Comparison of ENCODE assay signal across 8 cellular contexts in the genomic region with DNA sequence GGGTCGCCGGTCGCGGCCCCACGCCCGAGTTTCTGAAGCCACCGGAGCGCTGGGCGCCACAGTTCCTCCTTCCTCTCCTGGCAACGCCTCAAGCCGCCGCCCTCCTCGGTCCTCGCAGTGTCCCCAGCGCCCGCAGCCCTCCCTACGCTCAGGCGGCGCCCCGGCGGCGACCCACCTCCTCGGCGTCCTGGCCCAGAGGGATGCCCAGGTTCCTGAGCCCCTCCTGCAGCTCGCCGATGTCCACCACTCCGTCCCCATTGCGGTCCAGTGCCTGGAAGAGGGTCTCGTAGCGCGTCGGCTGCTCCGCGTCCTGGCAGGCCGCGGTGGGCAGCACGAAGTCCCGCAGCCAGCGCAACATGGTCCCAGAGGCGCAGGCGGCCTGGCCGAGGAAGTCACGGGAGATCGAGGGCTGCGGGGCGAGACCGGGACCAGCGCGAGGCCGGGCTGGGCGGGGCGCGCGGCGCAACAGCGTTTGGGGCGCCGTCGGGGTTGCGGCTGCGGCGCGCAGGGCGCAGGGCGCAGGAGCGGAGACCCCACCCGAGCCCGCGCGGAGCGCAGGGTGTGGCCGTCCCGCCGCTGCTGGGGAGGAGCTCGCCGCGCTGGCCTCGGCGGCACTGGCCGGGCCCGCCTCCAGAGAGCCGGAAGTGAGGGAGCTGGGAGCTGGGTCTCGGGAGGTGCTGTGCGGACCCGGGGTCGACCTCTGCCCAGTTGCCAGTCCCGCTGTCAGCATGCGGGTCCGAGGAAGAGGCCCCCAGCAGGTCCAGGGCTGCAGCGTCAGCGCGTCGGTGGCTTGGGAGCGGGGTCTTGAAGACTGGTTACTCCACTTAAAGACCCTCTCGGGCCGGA. TPM values are rescaled to one million over a fixed set of nuclear protein-coding genes. Genes with fewer than 3 reads are reported as not detected.
DNase-seq lines count a peak whose midpoint lies in the region; ATAC-seq and TF ChIP-seq lines count a peak whose summit lies in the region.

A gene (minus strand): TSS at position 563 of the 846 bp plus-strand sequence. CDS start 205 bp downstream, at position 358.

- peaks cover 30% of the 10 kb centered on the region for H3K4me1 Mint-ChIP-seq in activated naive CD4-positive, alpha-beta T cell treated with anti-CD3 and anti-CD28 coated beads, Interleukin-2, amount 50 U/mL, for 24 hours

- H3K27ac Mint-ChIP-seq in activated naive CD4-positive, alpha-beta T cell treated with anti-CD3 and anti-CD28 coated beads, Interleukin-2, amount 50 U/mL, for 24 hours: peak within 1 kb of the TSS; percentile 63

- no peak for TF ChIP-seq EP300 in SK-N-SH (IDR thresholded peaks at IDR 0.05; ENCODE audit: borderline replicate concordance in 1 of 2, low read depth in 1 of 2, low read length in 1 of 2)

- H3K9me3 Mint-ChIP-seq in activated naive CD4-positive, alpha-beta T cell treated with anti-CD3 and anti-CD28 coated beads, Interleukin-2, amount 50 U/mL, for 24 hours: no peaks in the 10 kb centered on the region

- peak within 1 kb of the TSS; percentile 81 to 85 for H3K4me3 ChIP-seq in SK-N-SH (ENCODE audit: low read depth in 2 of 2, low read length in 1 of 2)

- TF ChIP-seq CTCF in SK-N-SH (IDR thresholded peaks at IDR 0.05) (no peak), omental fat pad (IDR thresholded peaks at IDR 0.05) (no peak)

- H3K27ac ChIP-seq in SK-N-SH (ENCODE audit: low read depth in 2 of 2, low read length in 1 of 2) (peak within 1 kb of the TSS; percentile 75 to 92), temporal lobe (ENCODE audit: low read depth, low read length) (peak within 1 kb of the TSS; percentile 36)

- H3K4me2 ChIP-seq in SK-N-SH: peak within 1 kb of the TSS; percentile 90

- peak within 1 kb of the TSS; percentile 95 for H3K9ac ChIP-seq in SK-N-SH

- H3K9me3 ChIP-seq in SK-N-SH: no peaks in the 10 kb centered on the region

- H4K20me1 ChIP-seq in SK-N-SH (ENCODE audit: insufficient read depth): no peaks in the 10 kb centered on the region

- POLR2A ChIA-PET in SK-N-SH (lab: Yijun Ruan, JAX): interaction anchor here (0.7 to 1.6 kb wide), 4 partner anchors 10 to 1521 kb away, joined by 3 to 7 read pairs (median 4); a partner anchor contains a TSS

- no peaks in the 10 kb centered on the region for H3K9me2 ChIP-seq in SK-N-SH

- ATAC-seq in GM21529 (IDR thresholded peaks at IDR 0.05; ENCODE audit: unreplicated experiment): peak; percentile 89
- ATAC-seq in omental fat pad (ENCODE audit: low FRiP score): peak; percentile 97

- CTCF ChIA-PET in SK-N-SH (lab: Yijun Ruan, JAX): interaction anchor here (1.5 to 2.2 kb wide), 4 partner anchors 19 to 418 kb away, joined by 6 to 14 read pairs (median 8); no protein-coding TSS in a partner anchor

- no peak for TF ChIP-seq RAD21 in SK-N-SH (IDR thresholded peaks at IDR 0.05; ENCODE audit: low read length)

- H3K36me3 Mint-ChIP-seq in activated naive CD4-positive, alpha-beta T cell treated with anti-CD3 and anti-CD28 coated beads, Interleukin-2, amount 50 U/mL, for 24 hours: peaks cover 5% of the 10 kb centered on the region

- no peaks in the 10 kb centered on the region for H3K27me3 Mint-ChIP-seq in activated naive CD4-positive, alpha-beta T cell treated with anti-CD3 and anti-CD28 coated beads, Interleukin-2, amount 50 U/mL, for 24 hours

- WGBS in SK-N-SH (ENCODE audit: low lambda C conversion rate): 1% methylated on average over 34 of the region's 96 CpGs

- H3K4me3 Mint-ChIP-seq in activated naive CD4-positive, alpha-beta T cell treated with anti-CD3 and anti-CD28 coated beads, Interleukin-2, amount 50 U/mL, for 24 hours: peak within 1 kb of the TSS; percentile 92

- no peaks in the 10 kb centered on the region for H3K27me3 ChIP-seq in SK-N-SH (ENCODE audit: insufficient read depth)

- H2AFZ ChIP-seq in SK-N-SH (ENCODE audit: low read depth): peak within 1 kb of the TSS; percentile 94

- H3K79me2 ChIP-seq in SK-N-SH (ENCODE audit: insufficient read depth): peaks cover 55% of the 10 kb centered on the region

- peak; percentile 58 for DNase-seq in DMS153 treated with DMSO at 0.1 percent for 48 hours (lab: John Stamatoyannopoulos, UW; ENCODE audit: unreplicated experiment)
- peak; percentile 25 for DNase-seq in KG1 (lab: John Stamatoyannopoulos, UW)
- peak; percentile 92 for DNase-seq in SK-N-SH
- peak; percentile 66 for DNase-seq in globus pallidus (ENCODE audit: low spot score)
- peak; percentile 31 for DNase-seq in omental fat pad (ENCODE audit: low spot score)

- H3K4me1 ChIP-seq in SK-N-SH (ENCODE audit: control insufficient read depth in 1 of 2, insufficient read depth in 2 of 2, low read depth in 1 of 2, low read length in 1 of 2): peaks cover 7 to 12% of the 10 kb centered on the region in 2 experiments; a peak in 3 of 4 replicates

- peaks cover 21 to 30% of the 10 kb centered on the region in 2 experiments for H3K36me3 ChIP-seq in SK-N-SH (replicated peaks in 1 of 2; ENCODE audit: control insufficient read depth in 1 of 2, insufficient read depth in 2 of 2, low read length in 1 of 2)

- H3F3A ChIP-seq in SK-N-SH (replicated peaks; ENCODE audit: insufficient read depth): peaks cover 7% of the 10 kb centered on the region

TF ChIP-seq in SK-N-SH, 30 proteins besides CTCF, POLR2A, EP300 and RAD21:
- TF ChIP-seq, protein P1, sequence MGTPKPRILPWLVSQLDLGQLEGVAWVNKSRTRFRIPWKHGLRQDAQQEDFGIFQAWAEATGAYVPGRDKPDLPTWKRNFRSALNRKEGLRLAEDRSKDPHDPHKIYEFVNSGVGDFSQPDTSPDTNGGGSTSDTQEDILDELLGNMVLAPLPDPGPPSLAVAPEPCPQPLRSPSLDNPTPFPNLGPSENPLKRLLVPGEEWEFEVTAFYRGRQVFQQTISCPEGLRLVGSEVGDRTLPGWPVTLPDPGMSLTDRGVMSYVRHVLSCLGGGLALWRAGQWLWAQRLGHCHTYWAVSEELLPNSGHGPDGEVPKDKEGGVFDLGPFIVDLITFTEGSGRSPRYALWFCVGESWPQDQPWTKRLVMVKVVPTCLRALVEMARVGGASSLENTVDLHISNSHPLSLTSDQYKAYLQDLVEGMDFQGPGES (IDR thresholded peaks at IDR 0.05; ENCODE audit: low read depth, low read length): no peak
- TF ChIP-seq SIN3A (IDR thresholded peaks at IDR 0.05; ENCODE audit: borderline replicate concordance, low read depth, low read length): peak; percentile 20; the same call in 1 of the 2 replicates
- TF ChIP-seq GATA2 (CRISPR knock-in tag; IDR thresholded peaks at IDR 0.05): no peak
- TF ChIP-seq MXI1 (IDR thresholded peaks at IDR 0.05; ENCODE audit: low read depth, low read length): peak; percentile 43; the same call in 1 of the 2 replicates
- TF ChIP-seq YY1 (IDR thresholded peaks at IDR 0.05; ENCODE audit: low read depth): 0 out of 2 replicates have a peak, but pooled peaks have one; percentile 3
- TF ChIP-seq, protein P2, sequence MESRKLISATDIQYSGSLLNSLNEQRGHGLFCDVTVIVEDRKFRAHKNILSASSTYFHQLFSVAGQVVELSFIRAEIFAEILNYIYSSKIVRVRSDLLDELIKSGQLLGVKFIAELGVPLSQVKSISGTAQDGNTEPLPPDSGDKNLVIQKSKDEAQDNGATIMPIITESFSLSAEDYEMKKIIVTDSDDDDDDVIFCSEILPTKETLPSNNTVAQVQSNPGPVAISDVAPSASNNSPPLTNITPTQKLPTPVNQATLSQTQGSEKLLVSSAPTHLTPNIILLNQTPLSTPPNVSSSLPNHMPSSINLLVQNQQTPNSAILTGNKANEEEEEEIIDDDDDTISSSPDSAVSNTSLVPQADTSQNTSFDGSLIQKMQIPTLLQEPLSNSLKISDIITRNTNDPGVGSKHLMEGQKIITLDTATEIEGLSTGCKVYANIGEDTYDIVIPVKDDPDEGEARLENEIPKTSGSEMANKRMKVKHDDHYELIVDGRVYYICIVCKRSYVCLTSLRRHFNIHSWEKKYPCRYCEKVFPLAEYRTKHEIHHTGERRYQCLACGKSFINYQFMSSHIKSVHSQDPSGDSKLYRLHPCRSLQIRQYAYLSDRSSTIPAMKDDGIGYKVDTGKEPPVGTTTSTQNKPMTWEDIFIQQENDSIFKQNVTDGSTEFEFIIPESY (IDR thresholded peaks at IDR 0.05; ENCODE audit: borderline replicate concordance, low read depth): 0 out of 2 replicates have a peak, but pooled peaks have one; percentile 44
- TF ChIP-seq, protein P3, sequence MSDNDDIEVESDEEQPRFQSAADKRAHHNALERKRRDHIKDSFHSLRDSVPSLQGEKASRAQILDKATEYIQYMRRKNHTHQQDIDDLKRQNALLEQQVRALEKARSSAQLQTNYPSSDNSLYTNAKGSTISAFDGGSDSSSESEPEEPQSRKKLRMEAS (IDR thresholded peaks at IDR 0.05; ENCODE audit: low read depth): peak; percentile 59; the same call in 1 of the 2 replicates
- peak; percentile 48; the same call in 1 of the 2 replicates for TF ChIP-seq NRF1 (IDR thresholded peaks at IDR 0.05; ENCODE audit: low read depth, low read length)
- peak; percentile 65 for TF ChIP-seq POLR2AphosphoS5 (IDR thresholded peaks at IDR 0.05; ENCODE audit: low read depth, low read length)
- no peak for TF ChIP-seq RFX5 (IDR thresholded peaks at IDR 0.05; ENCODE audit: low read length)
- peak; percentile 44 for TF ChIP-seq CHD2 (IDR thresholded peaks at IDR 0.05; ENCODE audit: low read length, partially characterized antibody)
- TF ChIP-seq FOXJ3 (CRISPR knock-in tag; IDR thresholded peaks at IDR 0.05): 0 out of 2 replicates have a peak, but pooled peaks have one; percentile 10
- TF ChIP-seq NFIC (IDR thresholded peaks at IDR 0.05; ENCODE audit: borderline replicate concordance): no peak
- TF ChIP-seq MEF2A (IDR thresholded peaks at IDR 0.05; ENCODE audit: borderline replicate concordance, low read depth): no peak

RNA-seq across cellular contexts. Expression of the gene that starts here (rescaled TPM):
- 11.3 and 14.9 TPM in 2 replicates for polyA plus RNA-seq in SK-N-SH (2012; rRNA removed)
- 18.0 and 21.1 TPM in 2 replicates for polyA plus RNA-seq in SK-N-SH (2012; cell fraction: cytosol; rRNA removed)
- polyA plus RNA-seq in SK-N-SH (2012; cell fraction: nucleus; rRNA removed): 5.6 and 11.6 TPM in 2 replicates
- total RNA-seq in omental fat pad (10 to 100 TPM; 25.8 to 46.0 (median 41.6) TPM), temporal lobe (24.8 TPM)

Comparison
In these comparisons a context has a peak if more than half of its experiments do, and no peak if none do; other contexts are left out.
1. Peak in every context shown above with its lines: DNase-seq, ATAC-seq, H3K4me3 ChIP-seq and H3K27ac ChIP-seq.
2. DNase-seq: peak in every context shown above with its lines; median percentile 92 in SK-N-SH; 66 in globus pallidus; 58 in DMS153 treated with DMSO at 0.1 percent for 48 hours; 31 in omental fat pad; 25 in KG1.